8 cellular contexts compared by ENCODE assay signal in the genomic region with DNA sequence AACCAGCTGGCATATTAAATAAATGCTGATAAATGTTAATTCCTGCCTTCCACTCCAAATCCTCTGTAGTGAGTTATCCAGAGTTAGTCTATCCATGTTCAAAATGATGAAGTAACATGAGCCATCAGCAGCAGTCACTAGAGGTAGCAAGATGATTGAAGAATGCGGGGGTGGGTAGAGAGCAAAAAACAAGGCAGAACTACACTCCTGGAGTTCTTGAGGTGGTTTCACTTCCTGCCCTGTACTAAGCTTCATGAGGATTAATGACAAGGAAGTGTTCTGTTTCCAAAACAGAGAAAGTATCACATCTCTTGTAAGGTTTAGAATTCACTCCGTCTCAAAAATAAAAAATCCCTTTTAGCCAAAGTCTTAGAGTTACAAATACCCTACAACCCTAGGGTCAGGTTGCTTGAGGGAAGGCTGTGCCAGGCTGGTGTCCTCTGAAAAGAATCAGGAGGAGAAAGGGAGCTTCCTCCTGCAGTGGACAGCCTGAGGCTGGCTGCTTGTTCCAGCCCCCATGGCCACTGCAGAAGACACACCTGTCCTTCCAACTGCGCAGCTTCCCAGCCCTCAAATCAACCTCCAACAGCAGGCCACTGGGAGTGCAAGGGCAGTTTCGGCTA.
A peak's percentile ranks its signal among the peaks of the same experiment; 100 is the strongest.
DNase-seq lines count a peak whose midpoint lies in the region; ATAC-seq and TF ChIP-seq lines count a peak whose summit lies in the region.

No MANE protein-coding gene starts in this region.

- H4K8ac ChIP-seq in mesenchymal stem cell (ENCODE audit: low read length): no peak overlapping the region

- 100% methylated on average over 1 of the region's 4 CpGs for WGBS in mesenchymal stem cell
- 80 to 85% methylated on average over 4 of the region's 4 CpGs for WGBS in testis, 2 donors
- 78 to 83% methylated on average over 3 to 4 of the region's 4 CpGs for WGBS in transverse colon (ENCODE audit: low coverage in 1 of 2), 2 donors

- in situ Hi-C loops in transverse colon (cut with MboI; ENCODE audit: low pct_ligation_motif_present in 1 of 4, low pct_unique_long_range_greater_than_20kb in 1 of 4, low sequenced_read_pairs in 3 of 4): no loop called here

- H3K4me3 Mint-ChIP-seq in naive thymus-derived CD4-positive, alpha-beta T cell: peak overlapping the region in 5 of 10 donors; percentile 8 to 53 (median 16)

- H3K27me3 ChIP-seq in naive thymus-derived CD4-positive, alpha-beta T cell (ENCODE audit: control insufficient read depth in 2 of 2, insufficient read depth in 2 of 2, low read length in 2 of 2): no peaks in the 10 kb centered on the region
- H3K27me3 ChIP-seq in mesenchymal stem cell (ENCODE audit: control insufficient read depth in 1 of 2, insufficient read depth in 1 of 2, low read length in 2 of 2): no peaks in the 10 kb centered on the region
- H3K27me3 ChIP-seq in testis: no peaks in the 10 kb centered on the region
- H3K27me3 ChIP-seq in transverse colon: no peaks in the 10 kb centered on the region

- no peak overlapping the region for H2BK15ac ChIP-seq in mesenchymal stem cell (ENCODE audit: low read depth, poor library complexity, severe bottlenecking)

- H3K79me1 ChIP-seq in mesenchymal stem cell (replicated peaks; ENCODE audit: low read length, poor library complexity, severe bottlenecking): peaks cover 6% of the 10 kb centered on the region

- no peak overlapping the region for H2AK5ac ChIP-seq in mesenchymal stem cell (ENCODE audit: low read length, severe bottlenecking)

- H2BK120ac ChIP-seq in mesenchymal stem cell (ENCODE audit: low read depth, low read length): no peak overlapping the region

- H3K23ac ChIP-seq in mesenchymal stem cell (ENCODE audit: low read length in 2 of 2): no peak overlapping the region

- no peak for TF ChIP-seq POLR2A in testis (IDR thresholded peaks at IDR 0.05)
- no peak for TF ChIP-seq POLR2A in GM18505 (IDR thresholded peaks at IDR 0.05; ENCODE audit: borderline replicate concordance, extremely low read depth, insufficient read depth, insufficient read length)
- TF ChIP-seq POLR2A in transverse colon (IDR thresholded peaks at IDR 0.05): no peak

- no peak overlapping the region for H3K27ac ChIP-seq in naive thymus-derived CD4-positive, alpha-beta T cell (ENCODE audit: low read depth, low read length)
- H3K27ac ChIP-seq in mesenchymal stem cell (ENCODE audit: low read length, poor library complexity, severe bottlenecking) (no peak overlapping the region), testis (no peak overlapping the region), transverse colon (no peak overlapping the region)

- H3K9me3 Mint-ChIP-seq in naive thymus-derived CD4-positive, alpha-beta T cell: no peaks in the 10 kb centered on the region

- peaks cover 12 to 36% (median 27%) of the 10 kb centered on the region in 7 donors for H3K4me1 Mint-ChIP-seq in naive thymus-derived CD4-positive, alpha-beta T cell

- no peaks in the 10 kb centered on the region for H3K9me3 ChIP-seq in naive thymus-derived CD4-positive, alpha-beta T cell (ENCODE audit: control insufficient read depth in 2 of 3, low read length in 3 of 3)
- no peaks in the 10 kb centered on the region for H3K9me3 ChIP-seq in mesenchymal stem cell (ENCODE audit: control insufficient read depth, low read length)
- no peaks in the 10 kb centered on the region for H3K9me3 ChIP-seq in testis
- no peaks in the 10 kb centered on the region for H3K9me3 ChIP-seq in transverse colon

- no peak for TF ChIP-seq EP300 in transverse colon (IDR thresholded peaks at IDR 0.05; ENCODE audit: low read depth)

- no peak overlapping the region for H4K91ac ChIP-seq in mesenchymal stem cell (ENCODE audit: low read length)

- POLR2A ChIA-PET in naive thymus-derived CD4-positive, alpha-beta T cell (lab: Charles Lee): interaction anchor here (0.8 kb wide), 1 partner anchor 10 kb away, joined by 3 read pairs; no protein-coding TSS in a partner anchor

- H3K14ac ChIP-seq in mesenchymal stem cell (ENCODE audit: low read length in 2 of 2): no peak overlapping the region

- no peaks in the 10 kb centered on the region for H3K36me3 ChIP-seq in naive thymus-derived CD4-positive, alpha-beta T cell (ENCODE audit: control insufficient read depth in 2 of 3, insufficient read depth in 3 of 3, low read length in 3 of 3)
- peaks cover 0 to 2% of the 10 kb centered on the region in 2 experiments for H3K36me3 ChIP-seq in mesenchymal stem cell (ENCODE audit: control insufficient read depth in 1 of 2, insufficient read depth in 2 of 2, low read depth in 1 of 2, low read length in 2 of 2)
- H3K36me3 ChIP-seq in testis (ENCODE audit: low read depth, missing control alignments): no peaks in the 10 kb centered on the region
- H3K36me3 ChIP-seq in transverse colon: no peaks in the 10 kb centered on the region

- no peak overlapping the region for H2BK5ac ChIP-seq in mesenchymal stem cell (ENCODE audit: low read depth, low read length, poor library complexity, severe bottlenecking)

- CTCF ChIA-PET in naive thymus-derived CD4-positive, alpha-beta T cell (lab: Charles Lee): no interaction called here

- H3K4me1 ChIP-seq in naive thymus-derived CD4-positive, alpha-beta T cell (ENCODE audit: control insufficient read depth in 2 of 2, insufficient read depth in 2 of 2, low read length in 2 of 2): peaks cover 0 to 12% of the 10 kb centered on the region in 2 donors
- H3K4me1 ChIP-seq in mesenchymal stem cell (ENCODE audit: control insufficient read depth, insufficient read depth, low read depth, low read length): peaks cover 6% of the 10 kb centered on the region
- no peaks in the 10 kb centered on the region for H3K4me1 ChIP-seq in testis
- H3K4me1 ChIP-seq in transverse colon: peaks cover 0 to 17% (median 0%) of the 10 kb centered on the region in 4 donors

- TF ChIP-seq CTCF in testis (IDR thresholded peaks at IDR 0.05) (no peak), transverse colon (IDR thresholded peaks at IDR 0.05) (no peak)

- H2AFZ ChIP-seq in mesenchymal stem cell (ENCODE audit: low read depth, low read length): no peak overlapping the region

- no peak overlapping the region for H3K4me2 ChIP-seq in mesenchymal stem cell (ENCODE audit: low read length, poor library complexity, severe bottlenecking)

- H3K4me3 ChIP-seq in naive thymus-derived CD4-positive, alpha-beta T cell (ENCODE audit: low read length): no peak overlapping the region
- H3K4me3 ChIP-seq in mesenchymal stem cell (ENCODE audit: insufficient read depth in 1 of 2, low read depth in 1 of 2, low read length in 2 of 2) (no peak overlapping the region), testis (no peak overlapping the region), transverse colon (no peak overlapping the region)

- peak overlapping the region in 8 of 9 donors; percentile 44 to 85 (median 71) for H3K27ac Mint-ChIP-seq in naive thymus-derived CD4-positive, alpha-beta T cell

- H3K36me3 Mint-ChIP-seq in naive thymus-derived CD4-positive, alpha-beta T cell: peaks cover 0 to 15% (median 3%) of the 10 kb centered on the region in 5 donors

- H3K4ac ChIP-seq in mesenchymal stem cell (ENCODE audit: low read depth in 1 of 2, low read length in 2 of 2): no peak overlapping the region

- no peak overlapping the region for H2BK12ac ChIP-seq in mesenchymal stem cell (ENCODE audit: low read length in 2 of 2)

- ATAC-seq in GM18870 (IDR thresholded peaks at IDR 0.05; ENCODE audit: unreplicated experiment) (peak; percentile 61), HG02852 (IDR thresholded peaks at IDR 0.05; ENCODE audit: unreplicated experiment) (peak; percentile 72), GM18505 (IDR thresholded peaks at IDR 0.05; ENCODE audit: unreplicated experiment) (no peak)
- ATAC-seq in naive thymus-derived CD4-positive, alpha-beta T cell: peak; percentile 74

- H3K18ac ChIP-seq in mesenchymal stem cell (ENCODE audit: low read depth in 1 of 2, low read length in 2 of 2): no peak overlapping the region

- no peak overlapping the region for H3K9ac ChIP-seq in mesenchymal stem cell (ENCODE audit: low read length)

- intact Hi-C loops in naive thymus-derived CD4-positive, alpha-beta T cell (cut with micrococcal nuclease): no loop called here
- intact Hi-C loops in testis (cut with DNase I; ENCODE audit: low total_unique reads): no loop called here
- intact Hi-C loops in transverse colon (cut with DNase I; ENCODE audit: low total_unique reads): no loop called here

- H3K27me3 Mint-ChIP-seq in naive thymus-derived CD4-positive, alpha-beta T cell: no peaks in the 10 kb centered on the region

- DNase-seq in OCI-M1 (lab: John Stamatoyannopoulos, UW): peak; percentile 31
- peak in 6 of 9 donors; percentile 9 to 35 (median 23) for DNase-seq in naive thymus-derived CD4-positive, alpha-beta T cell
- no peak for DNase-seq in mesenchymal stem cell
- no peak for DNase-seq in testis
- no peak for DNase-seq in transverse colon

Comparison
In these comparisons a context has a peak if more than half of its experiments do, and no peak if none do; other contexts are left out.
1. DNase-seq: peak in OCI-M1 (single experiment) and naive thymus-derived CD4-positive, alpha-beta T cell (6 of 9); none in mesenchymal stem cell (single experiment), testis (single experiment) and transverse colon (single experiment).